Comparison of ENCODE assay signal across 8 cellular contexts in genomic region chr10:38038107-38038931, GRCh38. TPM values are rescaled to one million over a fixed set of nuclear protein-coding genes. Genes with fewer than 3 reads are reported as not detected.
A peak's percentile ranks its signal among the peaks of the same experiment; 100 is the strongest.
DNase-seq lines count a peak whose midpoint lies in the region; ATAC-seq and TF ChIP-seq lines count a peak whose summit lies in the region.

No MANE protein-coding gene starts in this region.

- intact Hi-C loops in mucosa of descending colon (cut with DNase I, micrococcal nuclease) = no loop called here

- H3K27ac ChIP-seq in CD4-positive, CD25-positive, alpha-beta regulatory T cell (ENCODE audit: insufficient read depth, low read length, poor library complexity, severe bottlenecking) = peak overlapping the region; percentile 70

- peaks cover 63% of the 10 kb centered on the region for H3K36me3 ChIP-seq in CD4-positive, CD25-positive, alpha-beta regulatory T cell (ENCODE audit: control insufficient read depth, insufficient read depth, low read length)
- H3K36me3 ChIP-seq in mucosa of descending colon (ENCODE audit: low read depth) = no peaks in the 10 kb centered on the region

- H3K9me3 ChIP-seq in CD4-positive, CD25-positive, alpha-beta regulatory T cell (ENCODE audit: control insufficient read depth in 2 of 2, low read length in 2 of 2) = peaks cover 0 to 4% of the 10 kb centered on the region in 2 experiments
- no peaks in the 10 kb centered on the region for H3K9me3 ChIP-seq in mucosa of descending colon

- H3K4me1 Mint-ChIP-seq in CD4-positive, CD25-positive, alpha-beta regulatory T cell = peaks cover 24 to 53% (median 40%) of the 10 kb centered on the region in 4 donors
- H3K4me1 Mint-ChIP-seq in activated naive CD8-positive, alpha-beta T cell treated with anti-CD3 and anti-CD28 coated beads, Interleukin-2, amount 10 ng/mL, durations not matched to agents 7 days and 5 days = peaks cover 14% of the 10 kb centered on the region
- no peaks in the 10 kb centered on the region for H3K4me1 Mint-ChIP-seq in type B pancreatic cell (ENCODE audit: unreplicated experiment)

- H3K4me3 ChIP-seq in CD4-positive, CD25-positive, alpha-beta regulatory T cell (ENCODE audit: low read depth, low read length) = peak overlapping the region; percentile 77
- H3K4me3 ChIP-seq in mucosa of descending colon = no peak overlapping the region

- TF ChIP-seq CTCF in mucosa of descending colon (IDR thresholded peaks at IDR 0.05) (no peak), type B pancreatic cell (conservative IDR thresholded peaks at IDR 0.05) (no peak)

- peak overlapping the region; percentile 72 to 89 (median 76) for H3K27ac Mint-ChIP-seq in CD4-positive, CD25-positive, alpha-beta regulatory T cell
- peak overlapping the region; percentile 93 for H3K27ac Mint-ChIP-seq in activated naive CD8-positive, alpha-beta T cell treated with anti-CD3 and anti-CD28 coated beads, Interleukin-2, amount 10 ng/mL, durations not matched to agents 7 days and 5 days
- no peak overlapping the region for H3K27ac Mint-ChIP-seq in type B pancreatic cell

- POLR2A ChIA-PET in activated naive CD8-positive, alpha-beta T cell treated with anti-CD3 and anti-CD28 coated beads, Interleukin-2, amount 10 ng/mL, durations not matched to agents 7 days and 5 days (lab: Charles Lee) = no interaction called here

- ATAC-seq in CD4-positive, CD25-positive, alpha-beta regulatory T cell (ENCODE audit: low read depth in 2 of 2) = peak; percentile 40 to 52
- ATAC-seq in HG03135 (IDR thresholded peaks at IDR 0.05; ENCODE audit: unreplicated experiment) (peak; percentile 90), mucosa of descending colon (no peak)
- no peak for ATAC-seq in activated naive CD8-positive, alpha-beta T cell treated with anti-CD3 and anti-CD28 coated beads, Interleukin-2, amount 10 ng/mL, durations not matched to agents 7 days and 5 days (ENCODE audit: low read depth)

- no peaks in the 10 kb centered on the region for H3K27me3 ChIP-seq in CD4-positive, CD25-positive, alpha-beta regulatory T cell (ENCODE audit: control insufficient read depth, insufficient read depth, low read length)

- H3K4me1 ChIP-seq in CD4-positive, CD25-positive, alpha-beta regulatory T cell (ENCODE audit: control insufficient read depth, insufficient read depth, low read length, poor library complexity, severe bottlenecking) = peaks cover 11% of the 10 kb centered on the region
- H3K4me1 ChIP-seq in mucosa of descending colon (ENCODE audit: low read depth) = peaks cover 2% of the 10 kb centered on the region

- no peaks in the 10 kb centered on the region for H3K27me3 Mint-ChIP-seq in CD4-positive, CD25-positive, alpha-beta regulatory T cell
- H3K27me3 Mint-ChIP-seq in activated naive CD8-positive, alpha-beta T cell treated with anti-CD3 and anti-CD28 coated beads, Interleukin-2, amount 10 ng/mL, durations not matched to agents 7 days and 5 days = no peaks in the 10 kb centered on the region
- H3K27me3 Mint-ChIP-seq in type B pancreatic cell = no peaks in the 10 kb centered on the region

- peaks cover 55% of the 10 kb centered on the region for H3K36me3 Mint-ChIP-seq in CD4-positive, CD25-positive, alpha-beta regulatory T cell
- H3K36me3 Mint-ChIP-seq in activated naive CD8-positive, alpha-beta T cell treated with anti-CD3 and anti-CD28 coated beads, Interleukin-2, amount 10 ng/mL, durations not matched to agents 7 days and 5 days = peaks cover 65% of the 10 kb centered on the region
- H3K36me3 Mint-ChIP-seq in type B pancreatic cell = peaks cover 60% of the 10 kb centered on the region

- peak overlapping the region; percentile 48 to 88 (median 64) for H3K4me3 Mint-ChIP-seq in CD4-positive, CD25-positive, alpha-beta regulatory T cell
- peak overlapping the region; percentile 85 for H3K4me3 Mint-ChIP-seq in activated naive CD8-positive, alpha-beta T cell treated with anti-CD3 and anti-CD28 coated beads, Interleukin-2, amount 10 ng/mL, durations not matched to agents 7 days and 5 days
- H3K4me3 Mint-ChIP-seq in type B pancreatic cell = no peak overlapping the region

- H3K9me3 Mint-ChIP-seq in CD4-positive, CD25-positive, alpha-beta regulatory T cell = peaks cover 0 to 10% (median 4%) of the 10 kb centered on the region in 7 donors
- peaks cover 6% of the 10 kb centered on the region for H3K9me3 Mint-ChIP-seq in activated naive CD8-positive, alpha-beta T cell treated with anti-CD3 and anti-CD28 coated beads, Interleukin-2, amount 10 ng/mL, durations not matched to agents 7 days and 5 days
- peaks cover 8% of the 10 kb centered on the region for H3K9me3 Mint-ChIP-seq in type B pancreatic cell

- peak in 1 of 3 donors; percentile 52 for DNase-seq in CD4-positive, CD25-positive, alpha-beta regulatory T cell
- DNase-seq in GM19240 (ENCODE audit: insufficient read length, low spot score) = peak; percentile 6
- DNase-seq in activated naive CD8-positive, alpha-beta T cell treated with anti-CD3 and anti-CD28 coated beads, Interleukin-2, amount 10 ng/mL, durations not matched to agents 7 days and 5 days = no peak
- DNase-seq in NCI-H1694 treated with DMSO at 0.1 percent for 48 hours (lab: John Stamatoyannopoulos, UW) = no peak
- no peak for DNase-seq in mucosa of descending colon
- no peak for DNase-seq in DMS153 (lab: John Stamatoyannopoulos, UW)
- no peak for DNase-seq in type B pancreatic cell (ENCODE audit: extremely low spot score, unreplicated experiment)

RNA-seq across cellular contexts. Expression of gene ZNF33A, which starts 27.8 kb away (rescaled TPM):
- total RNA-seq in CD4-positive, CD25-positive, alpha-beta regulatory T cell = 46.0 TPM
- polyA plus RNA-seq in CD4-positive, CD25-positive, alpha-beta regulatory T cell = 10 to 100 TPM; 17.0 to 21.6 (median 19.3) TPM
- 10 to 100 TPM; 40.1 to 42.7 TPM for total RNA-seq in activated naive CD8-positive, alpha-beta T cell treated with anti-CD3 and anti-CD28 coated beads, Interleukin-2, amount 10 ng/mL, durations not matched to agents 7 days and 5 days
- total RNA-seq in mucosa of descending colon = 10 to 100 TPM; 29.2 to 43.3 (median 36.5) TPM
- 31.5 and 32.2 TPM in 2 replicates for total RNA-seq in type B pancreatic cell (ENCODE audit: low replicate concordance)

RNA-seq across cellular contexts. Expression of gene ZNF37A, which starts 55.8 kb away (rescaled TPM):
- total RNA-seq in CD4-positive, CD25-positive, alpha-beta regulatory T cell = 18.8 TPM
- 1 to 10 TPM; 4.2 to 4.7 (median 4.3) TPM for polyA plus RNA-seq in CD4-positive, CD25-positive, alpha-beta regulatory T cell
- total RNA-seq in activated naive CD8-positive, alpha-beta T cell treated with anti-CD3 and anti-CD28 coated beads, Interleukin-2, amount 10 ng/mL, durations not matched to agents 7 days and 5 days = 10 to 100 TPM; 20.1 to 26.1 TPM
- 10 to 100 TPM in 2 of 3 donors, 1 to 10 TPM in 1; 9.8 to 19.7 (median 13.2) TPM for total RNA-seq in mucosa of descending colon
- 11.6 and 22.2 TPM in 2 replicates for total RNA-seq in type B pancreatic cell (ENCODE audit: low replicate concordance)

Comparison
In these comparisons a context has a peak if more than half of its experiments do, and no peak if none do; other contexts are left out.
1. ATAC-seq: peak in CD4-positive, CD25-positive, alpha-beta regulatory T cell (2 of 2) and HG03135 (single experiment); none in activated naive CD8-positive, alpha-beta T cell treated with anti-CD3 and anti-CD28 coated beads, Interleukin-2, amount 10 ng/mL, durations not matched to agents 7 days and 5 days (single experiment) and mucosa of descending colon (single experiment).